Comparison of ENCODE assay signal across 8 cellular contexts in genomic region chr20:38962898-38963484, GRCh38. TPM values are rescaled to one million over a fixed set of nuclear protein-coding genes. Genes with fewer than 3 reads are reported as not detected.
DNase-seq lines count a peak whose midpoint lies in the region; ATAC-seq and TF ChIP-seq lines count a peak whose summit lies in the region.

No MANE protein-coding gene starts in this region.

- no peaks in the 10 kb centered on the region for H4K20me1 ChIP-seq in osteoblast (ENCODE audit: insufficient read depth, low read length)

- H3K4me1 ChIP-seq in ectodermal cell (ENCODE audit: control insufficient read depth, insufficient read depth, low read length) (peaks cover 13% of the 10 kb centered on the region), osteoblast (ENCODE audit: insufficient read depth, low read length) (peaks cover 13% of the 10 kb centered on the region)

- H3K9me3 ChIP-seq in ectodermal cell (ENCODE audit: control insufficient read depth, low read length) = no peaks in the 10 kb centered on the region
- no peaks in the 10 kb centered on the region for H3K9me3 ChIP-seq in osteoblast (ENCODE audit: low read depth, low read length)

- peak overlapping the region; percentile 99 for H3K4me2 ChIP-seq in osteoblast (ENCODE audit: insufficient read depth, low read length)

- no peaks in the 10 kb centered on the region; the same call in 1 of the 2 replicates for H3K36me3 ChIP-seq in GM06990 (ENCODE audit: control insufficient read depth, insufficient read depth, low read length)
- no peaks in the 10 kb centered on the region for H3K36me3 ChIP-seq in ectodermal cell (ENCODE audit: control insufficient read depth, insufficient read depth, low read length)
- H3K36me3 ChIP-seq in osteoblast (ENCODE audit: insufficient read depth, low read length) = no peaks in the 10 kb centered on the region

- peak overlapping the region; percentile 87 for H2AFZ ChIP-seq in osteoblast (ENCODE audit: low read length)

- H3K27ac ChIP-seq in ectodermal cell (ENCODE audit: insufficient read depth, low read depth, low read length, poor library complexity, severe bottlenecking) = no peak overlapping the region
- H3K27ac ChIP-seq in osteoblast (ENCODE audit: low read depth, low read length) = peak overlapping the region; percentile 92

- WGBS in ectodermal cell, 2 experiments = 16 to 21% methylated on average over 5 of the region's 5 CpGs

- ATAC-seq in GM21717 (IDR thresholded peaks at IDR 0.05; ENCODE audit: unreplicated experiment) (no peak), HG02973 (IDR thresholded peaks at IDR 0.05; ENCODE audit: unreplicated experiment) (no peak)

- DNase-seq in GM06990 (ENCODE audit: extremely low read depth, insufficient read length) (no peak), OCI-M1 (lab: John Stamatoyannopoulos, UW) (peak; percentile 71), osteoblast (ENCODE audit: insufficient read length, low spot score, missing footprints) (no peak), NK-92 (lab: John Stamatoyannopoulos, UW; ENCODE audit: unreplicated experiment) (no peak), C1 segment of cervical spinal cord (lab: John Stamatoyannopoulos, UW) (no peak)

- H3K4me3 ChIP-seq in GM06990 (replicated peaks; ENCODE audit: low read depth, low read length) = peak overlapping the region; percentile 90
- H3K4me3 ChIP-seq in ectodermal cell (ENCODE audit: insufficient read depth, low read depth, low read length) = peak overlapping the region; percentile 96
- H3K4me3 ChIP-seq in osteoblast (ENCODE audit: insufficient read depth, low read length) = peak overlapping the region; percentile 97

- H3K27me3 ChIP-seq in GM06990 (replicated peaks; ENCODE audit: control insufficient read depth, insufficient read depth, low read length) (no peaks in the 10 kb centered on the region), ectodermal cell (ENCODE audit: control insufficient read depth, insufficient read depth, low read length, poor library complexity, severe bottlenecking) (no peaks in the 10 kb centered on the region), osteoblast (ENCODE audit: insufficient read depth, low read length) (no peaks in the 10 kb centered on the region)

- TF ChIP-seq CTCF in GM06990 (IDR thresholded peaks at IDR 0.05; ENCODE audit: insufficient read depth, low read length, poor library complexity, severe bottlenecking) = no peak
- TF ChIP-seq CTCF in osteoblast (IDR thresholded peaks at IDR 0.05; ENCODE audit: extremely low read depth, low read depth, low read length) = no peak

- H3K79me2 ChIP-seq in osteoblast (ENCODE audit: insufficient read depth, low read length) = peaks cover 56% of the 10 kb centered on the region

RNA-seq across cellular contexts. Expression of gene DHX35, which starts 0.8 kb away (rescaled TPM):
- polyA plus RNA-seq in ectodermal cell (2013, experiment 1 of 4) = 19.6 TPM
- polyA plus RNA-seq in ectodermal cell (2013, experiment 2 of 4) = 23.0 TPM
- 19.6 TPM for polyA plus RNA-seq in ectodermal cell (2013, experiment 3 of 4)
- polyA plus RNA-seq in ectodermal cell (2013, experiment 4 of 4) = 19.6 TPM
- total RNA-seq in osteoblast = 9.7 and 10.5 TPM in 2 replicates

RNA-seq across cellular contexts. Expression of gene FAM83D, which starts 36.8 kb away (rescaled TPM):
- 33.5 TPM for polyA plus RNA-seq in ectodermal cell (2013, experiment 1 of 4)
- 28.4 TPM for polyA plus RNA-seq in ectodermal cell (2013, experiment 2 of 4)
- polyA plus RNA-seq in ectodermal cell (2013, experiment 3 of 4) = 35.6 TPM
- 32.3 TPM for polyA plus RNA-seq in ectodermal cell (2013, experiment 4 of 4)
- 1.8 and 2.2 TPM in 2 replicates for total RNA-seq in osteoblast
